16 cellular contexts compared by ENCODE assay signal in genomic region chrX:2698604-2699003, GRCh38. TPM values are rescaled to one million over a fixed set of nuclear protein-coding genes. Genes with fewer than 3 reads are reported as not detected.
A peak's percentile ranks its signal among the peaks of the same experiment; 100 is the strongest.
DNase-seq lines count a peak whose midpoint lies in the region; ATAC-seq and TF ChIP-seq lines count a peak whose summit lies in the region.
"Had no signal": no experiment of that assay in that cellular context is flagged by ENCODE, and none has a peak within 500 bp of the region (broad histone marks: within the 10 kb centered on the region; RNA-seq: fewer than 3 reads in every experiment).

No MANE protein-coding gene starts in this region.

- peaks cover 83% of the 10 kb centered on the region for H3K4me1 ChIP-seq in suprapubic skin

- H3K9me3 ChIP-seq in suprapubic skin, result no peaks in the 10 kb centered on the region

- no peak overlapping the region for H3K4me3 ChIP-seq in suprapubic skin
- H3K4me3 ChIP-seq: GM23248 had no signal

- WGBS in suprapubic skin, result 73% methylated on average over 5 of the region's 5 CpGs

- no peaks in the 10 kb centered on the region for H3K27me3 Mint-ChIP-seq in activated T-cell treated with anti-CD3 and anti-CD28 coated beads, Interleukin-2, amount 50 U/mL, for 72 hours (ENCODE audit: low read depth)
- no peaks in the 10 kb centered on the region for H3K27me3 Mint-ChIP-seq in activated CD8-positive, alpha-beta T cell treated with anti-CD3 and anti-CD28 coated beads for 36 hours

- TF ChIP-seq EP300 in suprapubic skin (IDR thresholded peaks at IDR 0.05), result no peak

- POLR2A ChIA-PET in activated CD8-positive, alpha-beta T cell treated with anti-CD3 and anti-CD28 coated beads for 36 hours (lab: Charles Lee), result no interaction called here

- DNase-seq in activated T-cell treated with anti-CD3 and anti-CD28 coated beads, Interleukin-2, amount 50 U/mL, for 72 hours, result no peak
- no peak for DNase-seq in activated T-cell treated with anti-CD3 and anti-CD28 coated beads, Interleukin-2, amount 50 U/mL, for 1 hour
- no peak for DNase-seq in activated CD8-positive, alpha-beta T cell treated with anti-CD3 and anti-CD28 coated beads for 36 hours
- DNase-seq in islet precursor cell (peak; percentile 78), suprapubic skin (ENCODE audit: low spot score in 2 of 2) (no peak), CD1c-positive myeloid dendritic cell (ENCODE audit: extremely low spot score) (no peak), NCI-H82 treated with DMSO at 0.1 percent for 48 hours (lab: John Stamatoyannopoulos, UW; ENCODE audit: unreplicated experiment) (no peak), AG20443 (ENCODE audit: low spot score) (no peak)
- DNase-seq: caudate nucleus; erythroblast; GM23248; NCI-H1930; NCI-H82; SHP77; stimulated activated CD4-positive, alpha-beta T cell treated with anti-CD3 and anti-CD28 coated beads, Interleukin-12 subunit alpha, Interleukin-12 subunit beta, amount 100 ng/mL, for 4 hours had no signal

- peak overlapping the region; percentile 38 for H3K27ac Mint-ChIP-seq in activated T-cell treated with anti-CD3 and anti-CD28 coated beads, Interleukin-2, amount 50 U/mL, for 72 hours
- peak overlapping the region; percentile 85 for H3K27ac Mint-ChIP-seq in activated CD8-positive, alpha-beta T cell treated with anti-CD3 and anti-CD28 coated beads for 36 hours

- H3K27ac ChIP-seq in suprapubic skin, result peak overlapping the region; percentile 64

- H3K36me3 Mint-ChIP-seq in activated T-cell treated with anti-CD3 and anti-CD28 coated beads, Interleukin-2, amount 50 U/mL, for 72 hours (ENCODE audit: insufficient read depth in 2 of 2), result peaks cover 14 to 20% of the 10 kb centered on the region in 2 donors
- peaks cover 70% of the 10 kb centered on the region for H3K36me3 Mint-ChIP-seq in activated CD8-positive, alpha-beta T cell treated with anti-CD3 and anti-CD28 coated beads for 36 hours (ENCODE audit: low read depth)

- no peak for TF ChIP-seq POLR2A in suprapubic skin (IDR thresholded peaks at IDR 0.05)

- peaks cover 6% of the 10 kb centered on the region in 2 donors for H3K9me3 Mint-ChIP-seq in activated T-cell treated with anti-CD3 and anti-CD28 coated beads, Interleukin-2, amount 50 U/mL, for 72 hours
- H3K9me3 Mint-ChIP-seq in activated CD8-positive, alpha-beta T cell treated with anti-CD3 and anti-CD28 coated beads for 36 hours, result peaks cover 7% of the 10 kb centered on the region

- intact Hi-C loops in activated CD8-positive, alpha-beta T cell treated with anti-CD3 and anti-CD28 coated beads for 36 hours (cut with micrococcal nuclease), result no loop called here

- no peak for TF ChIP-seq CTCF in activated CD8-positive, alpha-beta T cell treated with anti-CD3 and anti-CD28 coated beads for 36 hours (IDR thresholded peaks at IDR 0.05)
- TF ChIP-seq CTCF in suprapubic skin (IDR thresholded peaks at IDR 0.05), result no peak

- peaks cover 96% of the 10 kb centered on the region for H3K4me1 Mint-ChIP-seq in activated T-cell treated with anti-CD3 and anti-CD28 coated beads, Interleukin-2, amount 50 U/mL, for 72 hours (ENCODE audit: low read depth)
- peaks cover 93% of the 10 kb centered on the region for H3K4me1 Mint-ChIP-seq in activated CD8-positive, alpha-beta T cell treated with anti-CD3 and anti-CD28 coated beads for 36 hours (ENCODE audit: low read depth)

- H3K36me3 ChIP-seq in suprapubic skin, result no peaks in the 10 kb centered on the region

- ATAC-seq in activated T-cell treated with anti-CD3 and anti-CD28 coated beads, Interleukin-2, amount 50 U/mL, for 72 hours (replicated peaks in 1 of 2), result no peak
- no peak for ATAC-seq in activated CD8-positive, alpha-beta T cell treated with anti-CD3 and anti-CD28 coated beads for 36 hours

- H3K4me3 Mint-ChIP-seq in activated T-cell treated with anti-CD3 and anti-CD28 coated beads, Interleukin-2, amount 50 U/mL, for 72 hours, result peak overlapping the region; percentile 69 to 99
- H3K4me3 Mint-ChIP-seq in activated CD8-positive, alpha-beta T cell treated with anti-CD3 and anti-CD28 coated beads for 36 hours, result peak overlapping the region; percentile 54

- CTCF ChIA-PET in activated CD8-positive, alpha-beta T cell treated with anti-CD3 and anti-CD28 coated beads for 36 hours (lab: Charles Lee), result no interaction called here

- H3K27me3 ChIP-seq in suprapubic skin, result no peaks in the 10 kb centered on the region

RNA-seq across cellular contexts. Expression of gene CD99, which starts 7.5 kb away (rescaled TPM):
- total RNA-seq in activated T-cell treated with anti-CD3 and anti-CD28 coated beads, Interleukin-2, amount 50 U/mL, for 72 hours, result 100 to 1,000 TPM; 148 to 222 TPM
- 100 to 1,000 TPM; 121 to 123 TPM for total RNA-seq in activated CD8-positive, alpha-beta T cell treated with anti-CD3 and anti-CD28 coated beads for 36 hours
- total RNA-seq in suprapubic skin, result 100 to 1,000 TPM; 162 to 192 (median 179) TPM

RNA-seq across cellular contexts. Expression of gene XG, which starts 53.2 kb away (rescaled TPM):
- not detected for total RNA-seq in activated T-cell treated with anti-CD3 and anti-CD28 coated beads, Interleukin-2, amount 50 U/mL, for 72 hours
- not detected for total RNA-seq in activated CD8-positive, alpha-beta T cell treated with anti-CD3 and anti-CD28 coated beads for 36 hours
- 10 to 100 TPM; 17.7 to 75.4 (median 38.7) TPM for total RNA-seq in suprapubic skin
- total RNA-seq: lung microvascular endothelial cell had no signal

Comparison
In these comparisons a context has a peak if more than half of its experiments do, and no peak if none do; other contexts are left out.
1. RNA of gene XG, which starts 53.2 kb away (total RNA-seq): 17.7 to 75.4 TPM in suprapubic skin; not detected in activated T-cell treated with anti-CD3 and anti-CD28 coated beads, Interleukin-2, amount 50 U/mL, for 72 hours and not detected in activated CD8-positive, alpha-beta T cell treated with anti-CD3 and anti-CD28 coated beads for 36 hours; every median in the first group is over 10 times any median in the second.